ENCODE assay signal across 8 cellular contexts in genomic region chr1:172895050-172895460, GRCh38.
DNase-seq lines count a peak whose midpoint lies in the region; ATAC-seq and TF ChIP-seq lines count a peak whose summit lies in the region.

No MANE protein-coding gene starts in this region.

- peaks cover 23% of the 10 kb centered on the region for H3K4me1 ChIP-seq in suprapubic skin

- no peak for TF ChIP-seq CTCF in choroid plexus epithelial cell (conservative IDR thresholded peaks at IDR 0.05; ENCODE audit: low read depth, low read length)
- no peak for TF ChIP-seq CTCF in suprapubic skin (IDR thresholded peaks at IDR 0.05)

- no peaks in the 10 kb centered on the region for H3K36me3 ChIP-seq in suprapubic skin

- TF ChIP-seq POLR2A in suprapubic skin (IDR thresholded peaks at IDR 0.05) = no peak

- DNase-seq in CD1c-positive myeloid dendritic cell (ENCODE audit: extremely low spot score) = peak; percentile 16
- peak; percentile 74 for DNase-seq in choroid plexus epithelial cell (ENCODE audit: low read depth)
- DNase-seq in suprapubic skin (ENCODE audit: low spot score in 2 of 2) = no peak
- no peak for DNase-seq in putamen (ENCODE audit: low spot score)
- DNase-seq in HK-2 (ENCODE audit: unreplicated experiment) = no peak
- no peak for DNase-seq in activated CD4-positive, CD25-positive, alpha-beta regulatory T cell treated with anti-CD3 and anti-CD28 coated beads, Interleukin-2, amount 50 U/mL, for 72 hours

- ATAC-seq in GM19035 (IDR thresholded peaks at IDR 0.05; ENCODE audit: unreplicated experiment) = peak; percentile 74
- ATAC-seq in HG03378 (IDR thresholded peaks at IDR 0.05; ENCODE audit: unreplicated experiment) = peak; percentile 83

- no peak overlapping the region for H3K27ac ChIP-seq in suprapubic skin

- WGBS in suprapubic skin = 18% methylated on average over 5 of the region's 5 CpGs

- H3K27me3 ChIP-seq in suprapubic skin = no peaks in the 10 kb centered on the region

- TF ChIP-seq EP300 in suprapubic skin (IDR thresholded peaks at IDR 0.05) = no peak

- H3K9me3 ChIP-seq in suprapubic skin = no peaks in the 10 kb centered on the region

- H3K4me3 ChIP-seq in choroid plexus epithelial cell (ENCODE audit: low read depth, low read length) = no peak overlapping the region
- H3K4me3 ChIP-seq in suprapubic skin = no peak overlapping the region

Comparison
In these comparisons a context has a peak if more than half of its experiments do, and no peak if none do; other contexts are left out.
1. DNase-seq: peak in CD1c-positive myeloid dendritic cell (single experiment) and choroid plexus epithelial cell (single experiment); none in suprapubic skin (0 of 2), putamen (single experiment), HK-2 (single experiment) and activated CD4-positive, CD25-positive, alpha-beta regulatory T cell treated with anti-CD3 and anti-CD28 coated beads, Interleukin-2, amount 50 U/mL, for 72 hours (single experiment).